8 cellular contexts compared by ENCODE assay signal in the genomic region with DNA sequence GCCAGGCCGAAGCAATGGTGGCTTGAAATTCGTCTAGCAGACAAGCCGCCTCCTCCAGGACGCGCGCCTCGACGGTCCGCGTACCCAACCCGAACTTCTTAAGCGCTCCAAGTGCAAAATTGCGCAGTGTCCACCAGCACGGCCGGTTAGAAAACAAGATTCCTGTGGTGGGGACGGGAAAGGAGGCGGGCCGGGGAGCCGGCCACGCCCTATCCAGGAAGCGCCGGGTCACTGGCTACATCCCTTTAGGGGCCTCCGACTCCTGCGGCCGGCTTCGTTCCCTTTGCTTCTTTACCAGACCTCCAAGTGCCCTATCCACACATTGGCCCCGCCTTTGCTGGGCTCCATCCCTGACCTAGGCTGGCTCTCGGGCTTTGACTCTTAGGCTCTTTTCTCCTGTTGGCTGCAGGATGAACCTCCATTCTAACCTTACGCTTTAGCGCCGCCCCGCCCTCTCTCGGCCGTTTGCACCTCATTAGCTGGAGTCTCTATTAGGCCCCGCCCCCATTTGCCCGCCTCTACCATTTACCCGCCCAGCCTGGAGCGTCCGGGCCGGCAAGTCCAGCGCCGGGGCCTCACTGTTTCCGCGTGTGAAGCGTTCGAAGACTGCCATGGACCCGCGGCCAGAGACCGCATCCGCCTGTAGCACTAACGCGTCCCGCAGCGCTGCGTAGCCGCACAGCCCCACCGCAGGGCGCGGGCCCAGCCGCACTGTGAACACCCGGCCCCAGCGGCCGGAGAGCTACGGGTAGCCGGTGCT. TPM values are rescaled to one million over a fixed set of nuclear protein-coding genes. Genes with fewer than 3 reads are reported as not detected.
DNase-seq lines count a peak whose midpoint lies in the region; ATAC-seq and TF ChIP-seq lines count a peak whose summit lies in the region.
"Not testable (repeated sequence)": the region's sequence is repeated elsewhere in the genome, so short reads cannot be mapped to it uniquely, and the experiment has no call there.

No MANE protein-coding gene starts in this region.

- POLR2A ChIA-PET in activated B cell treated with CpG ODN at 0.5 μM for 24 hours (lab: Charles Lee), result interaction anchor here (0.6 to 1.4 kb wide), 5 partner anchors 9 to 170 kb away, joined by 3 to 9 read pairs (median 6); partner anchors contain the start of genes EGLN2, NUMBL and RAB4B

- H3K79me2 ChIP-seq in mammary epithelial cell (ENCODE audit: insufficient read depth, low read length), result peaks cover 27% of the 10 kb centered on the region

- H3K4me3 Mint-ChIP-seq in activated B cell treated with CpG ODN at 0.5 μM for 24 hours (peak overlapping the region; percentile 92), neural crest cell (peak overlapping the region; percentile 91)

- not testable (repeated sequence) for H3K27me3 Mint-ChIP-seq in activated B cell treated with CpG ODN at 0.5 μM for 24 hours
- peaks cover 42% of the 10 kb centered on the region for H3K27me3 Mint-ChIP-seq in neural crest cell (ENCODE audit: low read depth)

- TF ChIP-seq CTCF in activated B cell treated with CpG ODN at 0.5 μM for 24 hours (IDR thresholded peaks at IDR 0.05); mammary epithelial cell (conservative IDR thresholded peaks at IDR 0.05 in 1 of 2, IDR thresholded peaks at IDR 0.05 in 1 of 2; ENCODE audit: extremely low read depth in 1 of 2, insufficient read depth in 1 of 2, low read depth in 1 of 2, low read length in 2 of 2): not testable (repeated sequence)
- TF ChIP-seq CTCF in left ventricle myocardium inferior (IDR thresholded peaks at IDR 0.05; ENCODE audit: borderline replicate concordance), result peak; percentile 27
- peak; percentile 12 for TF ChIP-seq CTCF in neural crest cell (conservative IDR thresholded peaks at IDR 0.05)
- peak in 2 of 6 experiments; percentile 3 to 5 for TF ChIP-seq CTCF in thyroid gland (IDR thresholded peaks at IDR 0.05)

- not testable (repeated sequence) for H3K36me3 ChIP-seq in mammary epithelial cell (ENCODE audit: insufficient read depth, low read length)
- H3K36me3 ChIP-seq in left ventricle myocardium inferior, result peaks cover 28% of the 10 kb centered on the region
- H3K36me3 ChIP-seq in thyroid gland, result peaks cover 13 to 22% of the 10 kb centered on the region in 2 donors

- not testable (repeated sequence) for H3K9ac ChIP-seq in mammary epithelial cell (ENCODE audit: insufficient read depth, low read length)

- BruUV-seq in mammary epithelial cell (replicated peaks; lab: Mats Ljungman, UMichigan), result not testable (repeated sequence)

- not testable (repeated sequence) for H3K9me3 Mint-ChIP-seq in activated B cell treated with CpG ODN at 0.5 μM for 24 hours, neural crest cell

- not testable (repeated sequence) for H3K27me3 ChIP-seq in mammary epithelial cell (ENCODE audit: insufficient read depth, low read length); left ventricle myocardium inferior (ENCODE audit: low read depth); thyroid gland

- intact Hi-C loops in activated B cell treated with CpG ODN at 0.5 μM for 24 hours (cut with micrococcal nuclease); mammary epithelial cell (cut with micrococcal nuclease); thyroid gland (cut with DNase I): not testable (repeated sequence)
- intact Hi-C loops in left ventricle myocardium inferior (cut with micrococcal nuclease), result loop anchor here (10.0 kb wide), 1 partner anchor 146 kb away; no protein-coding TSS in a partner anchor

- H3K36me3 Mint-ChIP-seq in activated B cell treated with CpG ODN at 0.5 μM for 24 hours (ENCODE audit: low read depth), result peaks cover 41% of the 10 kb centered on the region
- H3K36me3 Mint-ChIP-seq in neural crest cell (ENCODE audit: low read depth), result not testable (repeated sequence)

- H3K4me3 ChIP-seq in mammary epithelial cell (replicated peaks in 1 of 3; ENCODE audit: insufficient read depth in 1 of 3, low read depth in 2 of 3, low read length in 3 of 3) (peak overlapping the region in 2 of 3 experiments; percentile 32 to 52), left ventricle myocardium inferior (peak overlapping the region; percentile 66), thyroid gland (replicated peaks in 1 of 3) (peak overlapping the region in 1 of 3 donors; percentile 12)

- in situ Hi-C loops in mammary epithelial cell (cut with MboI; ENCODE audit: low sequenced_read_pairs in 2 of 2), result loop anchor here (5.0 to 10.0 kb wide), 2 partner anchors 144 to 156 kb away; no protein-coding TSS in a partner anchor

- H3K27ac ChIP-seq in mammary epithelial cell (ENCODE audit: insufficient read depth, low read depth, low read length), result not testable (repeated sequence)
- H3K27ac ChIP-seq in left ventricle myocardium inferior (replicated peaks) (peak overlapping the region; percentile 99), thyroid gland (peak overlapping the region; percentile 19 to 76 (median 63))

- H3K27ac Mint-ChIP-seq in activated B cell treated with CpG ODN at 0.5 μM for 24 hours (peak overlapping the region; percentile 84), neural crest cell (ENCODE audit: unreplicated experiment) (peak overlapping the region; percentile 79)

- peak in 1 of 2 donors; percentile 15 for TF ChIP-seq POLR2A in thyroid gland (IDR thresholded peaks at IDR 0.05)

- H4K20me1 ChIP-seq in mammary epithelial cell (ENCODE audit: insufficient read depth, low read length), result not testable (repeated sequence)

- ATAC-seq in HG02798 (IDR thresholded peaks at IDR 0.05; ENCODE audit: poor library complexity, unreplicated experiment) (peak; percentile 68), activated B cell treated with CpG ODN at 0.5 μM for 24 hours (ENCODE audit: low read depth) (peak; percentile 89)

- WGBS in mammary epithelial cell (ENCODE audit: low coverage, missing lambda C conversion rate), result 3% methylated on average over 16 of the region's 65 CpGs
- 1 to 6% methylated on average over 24 to 26 of the region's 65 CpGs for WGBS in thyroid gland, 2 donors

- peak overlapping the region; percentile 56 for H3K4me2 ChIP-seq in mammary epithelial cell (ENCODE audit: insufficient read depth, low read depth, low read length)

- H3K4me1 ChIP-seq in mammary epithelial cell (ENCODE audit: insufficient read depth, low read length) (peaks cover 32% of the 10 kb centered on the region), left ventricle myocardium inferior (peaks cover 73% of the 10 kb centered on the region), thyroid gland (peaks cover 26 to 71% of the 10 kb centered on the region in 2 donors)

- H2AFZ ChIP-seq in mammary epithelial cell (ENCODE audit: low read depth, low read length), result peak overlapping the region; percentile 80

- dilution Hi-C loops in mammary epithelial cell (cut with HindIII; ENCODE audit: low sequenced_read_pairs), result not testable (repeated sequence)

- H3K4me1 Mint-ChIP-seq in activated B cell treated with CpG ODN at 0.5 μM for 24 hours, result peaks cover 59% of the 10 kb centered on the region
- peaks cover 49% of the 10 kb centered on the region for H3K4me1 Mint-ChIP-seq in neural crest cell

- DNase-seq in GM04503 (ENCODE audit: low read depth), result peak; percentile 40
- DNase-seq in NCI-H226, result peak; percentile 83
- DNase-seq in activated B cell treated with CpG ODN at 0.5 μM for 24 hours, result peak; percentile 58
- DNase-seq in mammary epithelial cell, result peak; percentile 76
- peak; percentile 83 for DNase-seq in left ventricle myocardium inferior
- DNase-seq in neural crest cell (ENCODE audit: low read depth, low spot score), result peak; percentile 64
- peak; percentile 74 for DNase-seq in thyroid gland

- CTCF ChIA-PET in activated B cell treated with CpG ODN at 0.5 μM for 24 hours (lab: Charles Lee), result interaction anchor here (1.7 kb wide), 1 partner anchor 94 kb away, joined by 4 read pairs; the partner anchor contains the start of gene COQ8B
- CTCF ChIA-PET in mammary epithelial cell (lab: Charles Lee; ENCODE audit: low non-redundant PET), result not testable (repeated sequence)

- H3K9me3 ChIP-seq in mammary epithelial cell (replicated peaks; ENCODE audit: insufficient read depth, low read length); left ventricle myocardium inferior (replicated peaks); thyroid gland: not testable (repeated sequence)

RNA-seq across cellular contexts. Expression of gene EGLN2, which starts 11.8 kb away (rescaled TPM):
- 136 and 147 TPM in 2 replicates for total RNA-seq in activated B cell treated with CpG ODN at 0.5 μM for 24 hours
- total RNA-seq in mammary epithelial cell, result 10 to 100 TPM; 59.7 to 82.3 TPM
- 46.7 TPM for polyA plus RNA-seq in mammary epithelial cell
- 134 TPM for polyA minus RNA-seq in mammary epithelial cell
- 47.8 TPM for total RNA-seq in left ventricle myocardium inferior
- total RNA-seq in neural crest cell, result 109 and 113 TPM in 2 replicates
- 100 to 1,000 TPM in 2 of 4 donors, 10 to 100 TPM in 2; 94.2 to 120 (median 105) TPM for total RNA-seq in thyroid gland

RNA-seq across cellular contexts. Expression of gene RAB4B, which starts 32.8 kb away (rescaled TPM):
- 90.6 and 98.1 TPM in 2 replicates for total RNA-seq in activated B cell treated with CpG ODN at 0.5 μM for 24 hours
- total RNA-seq in mammary epithelial cell, result 10 to 100 TPM in 1 of 2 donors, 1 to 10 TPM in 1; 9.0 to 23.5 TPM
- polyA plus RNA-seq in mammary epithelial cell, result 10.0 TPM
- polyA minus RNA-seq in mammary epithelial cell, result 12.0 TPM
- 13.5 TPM for total RNA-seq in left ventricle myocardium inferior
- 14.1 and 15.2 TPM in 2 replicates for total RNA-seq in neural crest cell
- 10 to 100 TPM; 21.5 to 56.6 (median 31.5) TPM for total RNA-seq in thyroid gland

RNA-seq across cellular contexts. Expression of gene MIA, which starts 35.5 kb away (rescaled TPM):
- total RNA-seq in activated B cell treated with CpG ODN at 0.5 μM for 24 hours (1.1 and 1.4 TPM in 2 replicates), mammary epithelial cell (100 to 1,000 TPM; 106 to 107 TPM), left ventricle myocardium inferior (not detected), neural crest cell (6.9 and 9.9 TPM in 2 replicates), thyroid gland (not detected)
- polyA plus RNA-seq in mammary epithelial cell, result 166 TPM
- 99.5 TPM for polyA minus RNA-seq in mammary epithelial cell

RNA-seq across cellular contexts. Expression of gene CYP2A6, which starts 39.4 kb away (rescaled TPM):
- not detected in 2 replicates for total RNA-seq in activated B cell treated with CpG ODN at 0.5 μM for 24 hours
- not detected for total RNA-seq in mammary epithelial cell
- polyA plus RNA-seq in mammary epithelial cell, result not detected
- not detected for polyA minus RNA-seq in mammary epithelial cell
- total RNA-seq in left ventricle myocardium inferior, result not detected
- not detected in 2 replicates for total RNA-seq in neural crest cell
- total RNA-seq in thyroid gland, result not detected

RNA-seq across cellular contexts. Expression of gene SNRPA, which starts 59.8 kb away (rescaled TPM):
- total RNA-seq in activated B cell treated with CpG ODN at 0.5 μM for 24 hours, result 138 TPM in 2 replicates
- total RNA-seq in mammary epithelial cell, result 10 to 100 TPM; 28.2 to 99.3 TPM
- polyA plus RNA-seq in mammary epithelial cell, result 117 TPM
- 257 TPM for polyA minus RNA-seq in mammary epithelial cell
- 27.9 TPM for total RNA-seq in left ventricle myocardium inferior
- 213 and 214 TPM in 2 replicates for total RNA-seq in neural crest cell
- total RNA-seq in thyroid gland, result 10 to 100 TPM; 38.2 to 80.5 (median 55.1) TPM
